ENCODE assay signal across 8 cellular contexts in the genomic region with DNA sequence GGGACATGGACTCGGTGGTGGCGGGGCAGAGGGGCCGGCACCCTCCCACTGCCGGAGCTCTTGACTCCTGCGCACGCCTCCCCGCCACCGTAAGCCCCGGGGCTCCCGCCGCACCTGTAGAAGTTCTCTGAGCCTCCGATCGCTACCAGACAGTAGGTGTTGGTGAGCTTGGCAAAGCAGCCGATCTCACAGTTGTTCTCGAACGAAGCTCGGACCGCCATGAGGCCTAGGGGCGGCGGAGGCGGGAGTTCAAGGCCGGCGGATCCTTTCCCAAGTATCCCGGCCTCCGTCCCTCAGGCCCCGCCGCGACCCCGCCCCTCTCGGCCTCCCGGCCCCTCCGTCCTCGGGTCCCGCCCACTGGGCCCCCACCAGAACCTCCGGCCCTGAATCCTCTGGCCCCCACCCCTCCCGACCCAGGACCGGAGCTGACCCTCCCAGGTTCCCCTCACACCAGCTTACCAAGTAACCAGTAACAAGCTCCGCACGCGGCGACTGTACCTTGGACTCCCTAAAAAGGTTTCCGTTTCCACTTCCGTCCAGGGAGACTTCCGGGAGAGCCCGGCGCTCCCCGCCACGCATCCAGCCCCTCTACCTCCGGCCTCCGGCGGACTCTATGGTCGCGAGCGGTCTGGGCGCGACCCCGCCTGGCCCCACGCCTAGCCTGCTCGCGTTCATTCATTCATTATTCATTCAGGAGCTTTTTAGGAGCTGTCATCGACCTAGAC. TPM values are rescaled to one million over a fixed set of nuclear protein-coding genes. Genes with fewer than 3 reads are reported as not detected.
DNase-seq lines count a peak whose midpoint lies in the region; ATAC-seq and TF ChIP-seq lines count a peak whose summit lies in the region.

Gene EIF6, minus strand, starts transcription at position 506 of the 725 bp plus-strand sequence. Its CDS starts 285 bp downstream, at position 221.

- peak within 1 kb of the TSS; percentile 85 for H3K4me3 ChIP-seq in MM.1S (ENCODE audit: low read length)
- H3K4me3 ChIP-seq in neutrophil (ENCODE audit: low read depth in 1 of 2, low read length in 1 of 2) = peak within 1 kb of the TSS; percentile 75 to 87

- CTCF ChIA-PET in activated naive CD4-positive, alpha-beta T cell treated with anti-CD3 and anti-CD28 coated beads for 36 hours (lab: Charles Lee) = interaction anchor here (0.7 to 1.2 kb wide), 2 partner anchors 45 to 164 kb away, joined by 3 to 4 read pairs; no protein-coding TSS in a partner anchor

- no peaks in the 10 kb centered on the region for H3K27me3 Mint-ChIP-seq in activated naive CD4-positive, alpha-beta T cell treated with anti-CD3 and anti-CD28 coated beads for 36 hours (ENCODE audit: low read depth)

- no peak for TF ChIP-seq CTCF in MM.1S (IDR thresholded peaks at IDR 0.05; ENCODE audit: low read length)
- no peak for TF ChIP-seq CTCF in neutrophil (IDR thresholded peaks at IDR 0.05)

- H3F3A ChIP-seq in MM.1S (ENCODE audit: insufficient read depth, low read length) = peaks cover 1% of the 10 kb centered on the region; the same call in 1 of the 2 replicates

- in situ Hi-C loops in SK-MEL-5 (cut with HindIII; ENCODE audit: low pct_unique_long_range_greater_than_20kb, low sequenced_read_pairs) = no loop called here

- H3K9me3 ChIP-seq in MM.1S (replicated peaks; ENCODE audit: insufficient read depth, low read length) = no peaks in the 10 kb centered on the region
- no peaks in the 10 kb centered on the region for H3K9me3 ChIP-seq in neutrophil

- peaks cover 14% of the 10 kb centered on the region for H3K36me3 Mint-ChIP-seq in activated naive CD4-positive, alpha-beta T cell treated with anti-CD3 and anti-CD28 coated beads for 36 hours (ENCODE audit: low read depth)

- peaks cover 33% of the 10 kb centered on the region for H3K79me2 ChIP-seq in MM.1S (ENCODE audit: low read length)

- H3K4me2 ChIP-seq in MM.1S (ENCODE audit: low read depth, low read length) = peak within 1 kb of the TSS; percentile 96

- H2AFZ ChIP-seq in MM.1S (ENCODE audit: low read length) = peak within 1 kb of the TSS; percentile 100

- H3K27me3 ChIP-seq in MM.1S (replicated peaks; ENCODE audit: insufficient read depth, low read length) (peaks cover 8% of the 10 kb centered on the region; the same call in 1 of the 2 replicates), neutrophil (no peaks in the 10 kb centered on the region)

- H4K20me1 ChIP-seq in MM.1S (ENCODE audit: insufficient read depth, low read length) = no peaks in the 10 kb centered on the region

- DNase-seq in DMS53 (lab: John Stamatoyannopoulos, UW) (peak; percentile 96), MM.1S (peak; percentile 88), SK-MEL-5 (ENCODE audit: low read depth, low spot score) (peak; percentile 86), germinal center (ENCODE audit: low spot score) (peak; percentile 84), substantia nigra (lab: John Stamatoyannopoulos, UW) (peak in 48 of 49 donors; percentile 22 to 85 (median 57))
- DNase-seq in activated naive CD4-positive, alpha-beta T cell treated with anti-CD3 and anti-CD28 coated beads for 36 hours = peak; percentile 87

- peaks cover 5% of the 10 kb centered on the region; the same call in 1 of the 2 replicates for H3K4me1 ChIP-seq in MM.1S (ENCODE audit: low read length)
- peaks cover 7 to 19% of the 10 kb centered on the region in 2 experiments for H3K4me1 ChIP-seq in neutrophil (ENCODE audit: control insufficient read depth in 1 of 2, insufficient read depth in 1 of 2, low read depth in 1 of 2, low read length in 1 of 2)

- no peaks in the 10 kb centered on the region for H3K36me3 ChIP-seq in MM.1S (replicated peaks; ENCODE audit: insufficient read depth, low read length)
- peaks cover 12% of the 10 kb centered on the region for H3K36me3 ChIP-seq in neutrophil

- no peaks in the 10 kb centered on the region for H3K9me3 Mint-ChIP-seq in activated naive CD4-positive, alpha-beta T cell treated with anti-CD3 and anti-CD28 coated beads for 36 hours

- intact Hi-C loops in activated naive CD4-positive, alpha-beta T cell treated with anti-CD3 and anti-CD28 coated beads for 36 hours (cut with micrococcal nuclease) = loop anchor here (1.0 kb wide), 1 partner anchor 19 kb away; no protein-coding TSS in a partner anchor

- peaks cover 25% of the 10 kb centered on the region for H3K4me1 Mint-ChIP-seq in activated naive CD4-positive, alpha-beta T cell treated with anti-CD3 and anti-CD28 coated beads for 36 hours (ENCODE audit: low read depth)

- peak within 1 kb of the TSS; percentile 88 for H3K27ac Mint-ChIP-seq in activated naive CD4-positive, alpha-beta T cell treated with anti-CD3 and anti-CD28 coated beads for 36 hours

- H3K27ac ChIP-seq in MM.1S (ENCODE audit: low read length) (peak within 1 kb of the TSS; percentile 12; the same call in 1 of the 2 replicates), neutrophil (peak within 1 kb of the TSS; percentile 92), substantia nigra (ENCODE audit: low read depth, low read length, poor library complexity, severe bottlenecking) (peak within 1 kb of the TSS; percentile 73)

- peak within 1 kb of the TSS; percentile 75 for H3K9ac ChIP-seq in MM.1S (ENCODE audit: low read length)

- H3K4me3 Mint-ChIP-seq in activated naive CD4-positive, alpha-beta T cell treated with anti-CD3 and anti-CD28 coated beads for 36 hours = peak within 1 kb of the TSS; percentile 84

- H3K9me2 ChIP-seq in MM.1S (replicated peaks; ENCODE audit: insufficient read depth, low read length) = no peaks in the 10 kb centered on the region

- ATAC-seq in GM21786 (IDR thresholded peaks at IDR 0.05; ENCODE audit: unreplicated experiment) = peak; percentile 72

RNA-seq across cellular contexts. Expression of gene EIF6, which starts in this region (rescaled TPM):
- total RNA-seq in SK-MEL-5 (2014; rRNA removed; shearing (Covaris generic)) = 154 and 178 TPM in 2 replicates
- polyA plus RNA-seq in SK-MEL-5 (2015; cell fraction: cytosol; rRNA removed) = 174 and 205 TPM in 2 replicates
- polyA plus RNA-seq in SK-MEL-5 (2015; cell fraction: nucleus; rRNA removed) = 42.1 and 71.5 TPM in 2 replicates
- 10 to 100 TPM; 93.0 to 94.7 TPM for total RNA-seq in activated naive CD4-positive, alpha-beta T cell treated with anti-CD3 and anti-CD28 coated beads for 36 hours

Comparison
In these comparisons a context has a peak if more than half of its experiments do, and no peak if none do; other contexts are left out.
1. Peak in every context shown above with its lines: DNase-seq, ATAC-seq, H3K4me3 ChIP-seq and H3K27ac ChIP-seq.
2. H3K27ac ChIP-seq: peak in every context shown above with its lines; median percentile 92 in neutrophil; 73 in substantia nigra; 12 in MM.1S.